In genomic region chr2:156901373-156902031, GRCh38 we compare ENCODE assay signal across 26 cellular contexts.
DNase-seq lines count a peak whose midpoint lies in the region; ATAC-seq and TF ChIP-seq lines count a peak whose summit lies in the region.
"Had no signal": no experiment of that assay in that cellular context is flagged by ENCODE, and none has a peak within 500 bp of the region (broad histone marks: within the 10 kb centered on the region; RNA-seq: fewer than 3 reads in every experiment).

No MANE protein-coding gene starts in this region.

- no peak overlapping the region for H3K9ac ChIP-seq in HCT116 (ENCODE audit: low read length)
- H3K9ac ChIP-seq: neural progenitor cell had no signal

- RAD21 ChIA-PET in HCT116 (lab: Charles Lee; ENCODE audit: low non-redundant PET in 1 of 2, low total read pairs in 2 of 2, uncharacterized antibody in 2 of 2, unreplicated experiment in 2 of 2), result no interaction called here

- no peak for TF ChIP-seq CTCF in AG04449 (IDR thresholded peaks at IDR 0.05; ENCODE audit: insufficient read depth, low read length, missing control alignments)
- TF ChIP-seq CTCF in HCT116 (IDR thresholded peaks at IDR 0.05 in 2 of 3, conservative IDR thresholded peaks at IDR 0.05 in 1 of 3; ENCODE audit: borderline replicate concordance in 1 of 3, insufficient read depth in 1 of 3, low read depth in 2 of 3, low read length in 2 of 3), result no peak
- no peak for TF ChIP-seq CTCF in foreskin fibroblast (IDR thresholded peaks at IDR 0.05; ENCODE audit: low read depth, low read length)

- DNase-seq in AG04449 (ENCODE audit: low read depth, low spot score) (peak; percentile 7), HCT116 (ENCODE audit: low read depth, low spot score) (no peak), astrocyte of the hippocampus (ENCODE audit: low read depth, low spot score) (peak; percentile 42), foreskin fibroblast (peak; percentile 59 to 72), H7 (no peak), NCI-H1694 treated with DMSO at 0.1 percent for 48 hours (lab: John Stamatoyannopoulos, UW) (no peak)
- no peak for DNase-seq in activated CD4-positive, alpha-beta memory T cell treated with anti-CD3 and anti-CD28 coated beads, Interleukin-2, amount 10 ng/mL, durations not matched to agents 7 days and 5 days
- DNase-seq: activated CD4-positive, alpha-beta memory T cell treated with anti-CD3 and anti-CD28 coated beads for 36 hours; activated naive CD4-positive, alpha-beta T cell treated with anti-CD3 and anti-CD28 coated beads for 36 hours; activated T-cell treated with anti-CD3 and anti-CD28 coated beads, Interleukin-2, amount 50 U/mL, for 24 hours; aorta; DMS 273 treated with DMSO at 0.1 percent for 48 hours; Kasumi-1; left ventricle myocardium superior; NCI-H1105; NCI-H69; SHP77 treated with DMSO at 0.1 percent for 48 hours; stimulated activated CD4-positive, alpha-beta T cell treated with anti-CD3 and anti-CD28 coated beads, Interleukin-4, amount 100 ng/mL, for 1 hour; stomach; WERI-Rb-1 had no signal

- no TSS peak for BruUV-seq in HCT116 (replicated peaks; lab: Mats Ljungman, UMichigan)

- CTCF ChIA-PET in AG04449 (lab: Yijun Ruan, JAX), result interaction anchor here (0.9 kb wide), 2 partner anchors 9 to 291 kb away, joined by 3 to 4 read pairs; no protein-coding TSS in a partner anchor
- CTCF ChIA-PET in HCT116 (lab: Charles Lee), result no interaction called here
- CTCF ChIA-PET in activated CD4-positive, alpha-beta memory T cell treated with anti-CD3 and anti-CD28 coated beads, Interleukin-2, amount 10 ng/mL, durations not matched to agents 7 days and 5 days (lab: Charles Lee), result no interaction called here

- 0 out of 2 replicates have a peak overlapping the region, but pooled peaks have one; percentile 5 for H3K4me2 ChIP-seq in HCT116 (ENCODE audit: low read length)
- H3K4me2 ChIP-seq: neural progenitor cell had no signal

- H3K9me3 ChIP-seq in HCT116 (ENCODE audit: control insufficient read depth in 1 of 2, insufficient read depth in 1 of 2, low read depth in 1 of 2, low read length in 2 of 2), result no peaks in the 10 kb centered on the region
- H3K9me3 ChIP-seq: prostate gland, stomach had no signal

- no peak overlapping the region for H3K27ac Mint-ChIP-seq in activated CD4-positive, alpha-beta memory T cell treated with anti-CD3 and anti-CD28 coated beads, Interleukin-2, amount 10 ng/mL, durations not matched to agents 7 days and 5 days
- H3K27ac Mint-ChIP-seq: activated CD4-positive, alpha-beta memory T cell treated with anti-CD3 and anti-CD28 coated beads for 36 hours; activated naive CD4-positive, alpha-beta T cell treated with anti-CD3 and anti-CD28 coated beads for 36 hours; activated T-cell treated with anti-CD3 and anti-CD28 coated beads, Interleukin-2, amount 50 U/mL, for 24 hours; neural progenitor cell; T-helper 1 cell treated with Interleukin-12 subunit alpha and Interleukin-12 subunit beta and Interleukin-4 antibody, amounts not matched to agents 30 μg/mL and 1 μg/mL, for 36 hours; type B pancreatic cell had no signal

- H3K9me3 Mint-ChIP-seq in activated CD4-positive, alpha-beta memory T cell treated with anti-CD3 and anti-CD28 coated beads, Interleukin-2, amount 10 ng/mL, durations not matched to agents 7 days and 5 days, result peaks cover 3% of the 10 kb centered on the region
- H3K9me3 Mint-ChIP-seq: activated CD4-positive, alpha-beta memory T cell treated with anti-CD3 and anti-CD28 coated beads for 36 hours; activated naive CD4-positive, alpha-beta T cell treated with anti-CD3 and anti-CD28 coated beads for 36 hours; neural progenitor cell had no signal

- no peak overlapping the region for H3K27ac ChIP-seq in HCT116 (ENCODE audit: low read depth, low read length)
- H3K27ac ChIP-seq: neural progenitor cell, prostate gland, skin epidermis, stomach, WERI-Rb-1 had no signal

- intact Hi-C loops in HCT116 (cut with micrococcal nuclease), result no loop called here

- peak overlapping the region; percentile 60 for H2AFZ ChIP-seq in HCT116 (ENCODE audit: low read depth, low read length, poor library complexity, severe bottlenecking)
- H2AFZ ChIP-seq: neural progenitor cell had no signal

- H3K4me3 ChIP-seq in AG04449 (ENCODE audit: low read depth, low read length) (no peak overlapping the region), HCT116 (replicated peaks in 1 of 2; ENCODE audit: low read depth in 1 of 2, low read length in 2 of 2) (no peak overlapping the region), foreskin fibroblast (ENCODE audit: low read depth in 1 of 2, low read length in 2 of 2) (no peak overlapping the region), H7 (ENCODE audit: insufficient read depth, low read depth, low read length) (no peak overlapping the region)
- H3K4me3 ChIP-seq: neural progenitor cell, prostate gland, skin epidermis, stomach had no signal

- peaks cover 43% of the 10 kb centered on the region for H3K27me3 Mint-ChIP-seq in activated CD4-positive, alpha-beta memory T cell treated with anti-CD3 and anti-CD28 coated beads, Interleukin-2, amount 10 ng/mL, durations not matched to agents 7 days and 5 days
- H3K27me3 Mint-ChIP-seq: type B pancreatic cell had no signal

- H3K36me3 ChIP-seq in HCT116 (ENCODE audit: control insufficient read depth in 1 of 2, insufficient read depth in 2 of 2, low read length in 2 of 2) (no peaks in the 10 kb centered on the region), H7 (replicated peaks; ENCODE audit: control insufficient read depth, insufficient read depth, low read length) (no peaks in the 10 kb centered on the region)
- H3K36me3 ChIP-seq: neural progenitor cell, prostate gland, stomach, WERI-Rb-1 had no signal

- no peak overlapping the region for H3K4me3 Mint-ChIP-seq in activated CD4-positive, alpha-beta memory T cell treated with anti-CD3 and anti-CD28 coated beads, Interleukin-2, amount 10 ng/mL, durations not matched to agents 7 days and 5 days
- H3K4me3 Mint-ChIP-seq: activated CD4-positive, alpha-beta memory T cell treated with anti-CD3 and anti-CD28 coated beads for 36 hours; activated naive CD4-positive, alpha-beta T cell treated with anti-CD3 and anti-CD28 coated beads for 36 hours; activated T-cell treated with anti-CD3 and anti-CD28 coated beads, Interleukin-2, amount 50 U/mL, for 24 hours; neural progenitor cell; T-helper 1 cell treated with Interleukin-12 subunit alpha and Interleukin-12 subunit beta and Interleukin-4 antibody, amounts not matched to agents 30 μg/mL and 1 μg/mL, for 36 hours; type B pancreatic cell had no signal

- H3K36me3 Mint-ChIP-seq in activated CD4-positive, alpha-beta memory T cell treated with anti-CD3 and anti-CD28 coated beads, Interleukin-2, amount 10 ng/mL, durations not matched to agents 7 days and 5 days (ENCODE audit: low read depth), result no peaks in the 10 kb centered on the region
- H3K36me3 Mint-ChIP-seq: activated CD4-positive, alpha-beta memory T cell treated with anti-CD3 and anti-CD28 coated beads for 36 hours; neural progenitor cell; type B pancreatic cell had no signal

- H3K4me1 Mint-ChIP-seq in activated CD4-positive, alpha-beta memory T cell treated with anti-CD3 and anti-CD28 coated beads, Interleukin-2, amount 10 ng/mL, durations not matched to agents 7 days and 5 days, result peaks cover 3% of the 10 kb centered on the region
- H3K4me1 Mint-ChIP-seq: neural progenitor cell had no signal

- no peaks in the 10 kb centered on the region for H3K79me2 ChIP-seq in HCT116 (ENCODE audit: insufficient read depth, low read length)

- no peak for TF ChIP-seq RAD21 in HCT116 (IDR thresholded peaks at IDR 0.05; ENCODE audit: low read depth)

- H3K27me3 ChIP-seq in HCT116 (ENCODE audit: insufficient read depth, low read length) (no peaks in the 10 kb centered on the region), H7 (ENCODE audit: control insufficient read depth, insufficient read depth, low read length) (no peaks in the 10 kb centered on the region)
- H3K27me3 ChIP-seq: neural progenitor cell, stomach had no signal

- H3K9me2 ChIP-seq in HCT116 (ENCODE audit: insufficient read depth), result no peaks in the 10 kb centered on the region

- POLR2A ChIA-PET in AG04449 (lab: Yijun Ruan, JAX) (no interaction called here), HCT116 (lab: Charles Lee) (no interaction called here)
- POLR2A ChIA-PET in activated CD4-positive, alpha-beta memory T cell treated with anti-CD3 and anti-CD28 coated beads, Interleukin-2, amount 10 ng/mL, durations not matched to agents 7 days and 5 days (lab: Charles Lee), result no interaction called here

- no peak for ATAC-seq in HCT116
- no peak for ATAC-seq in HG02678 (IDR thresholded peaks at IDR 0.05; ENCODE audit: unreplicated experiment)
- ATAC-seq: left ventricle myocardium superior had no signal

- peaks cover 0 to 14% of the 10 kb centered on the region in 2 experiments; a peak in 2 of 4 replicates for H3K4me1 ChIP-seq in HCT116 (ENCODE audit: control insufficient read depth in 1 of 2, insufficient read depth in 2 of 2, low read length in 2 of 2)
- H3K4me1 ChIP-seq: neural progenitor cell, prostate gland, stomach had no signal

- no peaks in the 10 kb centered on the region for H4K20me1 ChIP-seq in HCT116 (ENCODE audit: insufficient read depth)

- no peak for TF ChIP-seq POLR2A in HCT116 (IDR thresholded peaks at IDR 0.05; ENCODE audit: borderline replicate concordance, extremely low read depth, insufficient read depth, insufficient read length)

TF ChIP-seq in HCT116, 20 proteins besides CTCF, POLR2A, EP300 and RAD21:
- TF ChIP-seq SRF (IDR thresholded peaks at IDR 0.05; ENCODE audit: low read depth) (no peak), POLR2AphosphoS5 (IDR thresholded peaks at IDR 0.05; ENCODE audit: low read depth, low read length) (no peak), TCF7L2 (IDR thresholded peaks at IDR 0.05; ENCODE audit: borderline replicate concordance, extremely low read depth, insufficient read depth, insufficient read length) (no peak), CBX3 (IDR thresholded peaks at IDR 0.05; ENCODE audit: low read depth) (no peak), ZNF274 (IDR thresholded peaks at IDR 0.05; ENCODE audit: low read depth, low read length) (no peak), ELF1 (IDR thresholded peaks at IDR 0.05; ENCODE audit: borderline replicate concordance, low read depth) (no peak), SP1 (IDR thresholded peaks at IDR 0.05; ENCODE audit: low read depth) (no peak), SIN3A (IDR thresholded peaks at IDR 0.05; ENCODE audit: low read depth) (no peak), EGR1 (IDR thresholded peaks at IDR 0.05; ENCODE audit: low read depth) (no peak), CEBPB (IDR thresholded peaks at IDR 0.05; ENCODE audit: low read depth) (no peak), EZH2phosphoT487 (IDR thresholded peaks at IDR 0.05; ENCODE audit: borderline replicate concordance) (no peak), EZH2 (IDR thresholded peaks at IDR 0.05) (no peak), FOSL1 (IDR thresholded peaks at IDR 0.05; ENCODE audit: low read depth) (no peak), JUND (IDR thresholded peaks at IDR 0.05) (no peak)
- TF ChIP-seq, protein P1, sequence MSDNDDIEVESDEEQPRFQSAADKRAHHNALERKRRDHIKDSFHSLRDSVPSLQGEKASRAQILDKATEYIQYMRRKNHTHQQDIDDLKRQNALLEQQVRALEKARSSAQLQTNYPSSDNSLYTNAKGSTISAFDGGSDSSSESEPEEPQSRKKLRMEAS (IDR thresholded peaks at IDR 0.05), result no peak

Comparison
In these comparisons a context has a peak if more than half of its experiments do, and no peak if none do; other contexts are left out.
1. DNase-seq: peak in AG04449 (single experiment), astrocyte of the hippocampus (single experiment) and foreskin fibroblast (2 of 2); none in HCT116 (single experiment), H7 (single experiment), NCI-H1694 treated with DMSO at 0.1 percent for 48 hours (single experiment) and activated CD4-positive, alpha-beta memory T cell treated with anti-CD3 and anti-CD28 coated beads, Interleukin-2, amount 10 ng/mL, durations not matched to agents 7 days and 5 days (single experiment).